8 cellular contexts compared by ENCODE assay signal in the genomic region with DNA sequence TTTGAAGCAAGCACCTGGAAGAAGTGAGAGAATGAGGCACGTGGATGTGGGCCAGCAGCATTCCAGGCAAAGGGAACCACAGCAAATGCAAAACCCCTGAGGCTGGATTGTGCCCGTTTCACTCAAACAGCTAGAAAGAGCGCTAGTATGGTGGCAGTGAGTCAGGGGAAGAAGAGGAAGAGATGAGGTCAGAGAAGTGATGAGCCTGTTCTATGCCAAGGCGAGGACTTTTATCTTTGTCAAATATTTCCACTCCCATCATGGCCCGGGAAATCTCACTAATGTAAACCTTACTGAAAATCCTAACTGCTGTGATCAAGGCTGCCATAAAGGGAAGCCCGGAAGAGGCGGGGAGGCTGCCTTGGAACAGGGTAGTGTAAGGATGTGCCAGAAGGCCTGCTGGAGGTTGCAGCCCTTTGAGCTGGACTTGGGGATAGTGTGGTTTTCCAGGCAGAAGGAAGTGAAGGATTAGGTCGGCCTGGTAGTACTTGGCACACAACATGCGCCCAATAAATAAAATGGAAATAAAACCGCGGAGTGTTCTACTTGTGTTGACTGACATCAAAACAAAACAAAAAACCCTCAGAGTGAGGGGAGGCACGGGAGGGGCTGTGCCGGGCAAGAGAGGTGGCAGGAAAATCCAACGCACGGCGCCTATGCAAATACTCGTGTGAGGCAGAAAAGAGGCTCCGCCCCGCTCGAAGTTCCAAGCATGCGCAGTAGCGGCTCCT. TPM values are rescaled to one million over a fixed set of nuclear protein-coding genes. Genes with fewer than 3 reads are reported as not detected.
DNase-seq lines count a peak whose midpoint lies in the region; ATAC-seq and TF ChIP-seq lines count a peak whose summit lies in the region.

No MANE protein-coding gene starts in this region.

- H3K27ac ChIP-seq in SJSA1 (peak overlapping the region; percentile 14; the same call in 1 of the 2 replicates), left lung (peak overlapping the region; percentile 77 to 93), suprapubic skin (peak overlapping the region; percentile 97)

- no peak for TF ChIP-seq EP300 in suprapubic skin (IDR thresholded peaks at IDR 0.05)

- DNase-seq in Right ventricle myocardium inferior (ENCODE audit: missing footprints) (no peak), cardiac septum (ENCODE audit: low spot score) (no peak), SJSA1 (ENCODE audit: low read depth in 1 of 2, low spot score in 2 of 2) (no peak), cerebellar cortex (ENCODE audit: low spot score) (peak; percentile 64), left lung (peak in 1 of 2 donors; percentile 94), suprapubic skin (ENCODE audit: low spot score in 2 of 2) (peak in 1 of 2 donors; percentile 78)

- H3K4me3 ChIP-seq in SJSA1 (no peak overlapping the region), left lung (peak overlapping the region in 1 of 2 donors; percentile 64), suprapubic skin (peak overlapping the region; percentile 30)

- H3K9me3 ChIP-seq in SJSA1 (replicated peaks), result no peaks in the 10 kb centered on the region
- H3K9me3 ChIP-seq in left lung, result no peaks in the 10 kb centered on the region
- H3K9me3 ChIP-seq in suprapubic skin, result no peaks in the 10 kb centered on the region

- WGBS in suprapubic skin, result 11% methylated on average over 22 of the region's 22 CpGs

- ATAC-seq in Right ventricle myocardium inferior, result peak; percentile 7
- ATAC-seq in left lung, result peak; percentile 1
- ATAC-seq in HG03139 (IDR thresholded peaks at IDR 0.05; ENCODE audit: unreplicated experiment), result no peak
- no peak for ATAC-seq in GM19035 (IDR thresholded peaks at IDR 0.05; ENCODE audit: unreplicated experiment)

- H3K4me1 ChIP-seq in SJSA1 (replicated peaks) (peaks cover 15% of the 10 kb centered on the region), left lung (peaks cover 5 to 33% of the 10 kb centered on the region in 2 donors), suprapubic skin (peaks cover 31% of the 10 kb centered on the region)

- peaks cover 44% of the 10 kb centered on the region for H3K36me3 ChIP-seq in SJSA1
- H3K36me3 ChIP-seq in left lung, result peaks cover 3 to 40% of the 10 kb centered on the region in 2 donors
- H3K36me3 ChIP-seq in suprapubic skin, result peaks cover 34% of the 10 kb centered on the region

- intact Hi-C loops in Right ventricle myocardium inferior (cut with DNase I), result no loop called here
- intact Hi-C loops in cardiac septum (cut with DNase I), result loop anchor here (10.0 kb wide), 1 partner anchor 148 kb away; no protein-coding TSS in a partner anchor
- intact Hi-C loops in left lung (cut with DNase I), result no loop called here

- H3K27me3 ChIP-seq in SJSA1 (replicated peaks), result no peaks in the 10 kb centered on the region
- H3K27me3 ChIP-seq in left lung, result no peaks in the 10 kb centered on the region
- H3K27me3 ChIP-seq in suprapubic skin, result no peaks in the 10 kb centered on the region

- peak in 1 of 2 donors; percentile 45 for TF ChIP-seq POLR2A in suprapubic skin (IDR thresholded peaks at IDR 0.05)

- no peak for TF ChIP-seq CTCF in left lung (IDR thresholded peaks at IDR 0.05)
- TF ChIP-seq CTCF in suprapubic skin (IDR thresholded peaks at IDR 0.05), result no peak

RNA-seq across cellular contexts. Expression of a gene that starts 1.2 kb away (rescaled TPM):
- 139 TPM for total RNA-seq in Right ventricle myocardium inferior
- 177 TPM for total RNA-seq in cardiac septum
- total RNA-seq in SJSA1 (2014; rRNA removed; shearing (Covaris generic)), result 97.5 and 105 TPM in 2 replicates
- total RNA-seq in left lung, result 10 to 100 TPM; 81.1 to 95.8 TPM
- 10 to 100 TPM; 70.5 to 90.1 (median 88.0) TPM for total RNA-seq in suprapubic skin

RNA-seq across cellular contexts. Expression of a gene that starts 15.5 kb away (rescaled TPM):
- total RNA-seq in Right ventricle myocardium inferior (31.5 TPM), cardiac septum (64.9 TPM), left lung (10 to 100 TPM; 36.2 to 49.8 TPM), suprapubic skin (10 to 100 TPM; 15.4 to 28.3 (median 20.9) TPM)
- 36.6 and 39.5 TPM in 2 replicates for total RNA-seq in SJSA1 (2014; rRNA removed; shearing (Covaris generic))

RNA-seq across cellular contexts. Expression of a gene that starts 23.7 kb away (rescaled TPM):
- total RNA-seq in Right ventricle myocardium inferior (93.5 TPM), cardiac septum (160 TPM), left lung (100 to 1,000 TPM; 202 to 248 TPM), suprapubic skin (100 to 1,000 TPM; 146 to 186 (median 157) TPM)
- 144 and 184 TPM in 2 replicates for total RNA-seq in SJSA1 (2014; rRNA removed; shearing (Covaris generic))

Comparison
In these comparisons a context has a peak if more than half of its experiments do, and no peak if none do; other contexts are left out.
1. ATAC-seq: peak in Right ventricle myocardium inferior (single experiment) and left lung (single experiment); none in HG03139 (single experiment) and GM19035 (single experiment).
2. H3K27ac ChIP-seq: peak in every context shown above with its lines; median percentile 97 in suprapubic skin; 85 in left lung; 14 in SJSA1.